Comparison of ENCODE assay signal across 18 cellular contexts in the genomic region with DNA sequence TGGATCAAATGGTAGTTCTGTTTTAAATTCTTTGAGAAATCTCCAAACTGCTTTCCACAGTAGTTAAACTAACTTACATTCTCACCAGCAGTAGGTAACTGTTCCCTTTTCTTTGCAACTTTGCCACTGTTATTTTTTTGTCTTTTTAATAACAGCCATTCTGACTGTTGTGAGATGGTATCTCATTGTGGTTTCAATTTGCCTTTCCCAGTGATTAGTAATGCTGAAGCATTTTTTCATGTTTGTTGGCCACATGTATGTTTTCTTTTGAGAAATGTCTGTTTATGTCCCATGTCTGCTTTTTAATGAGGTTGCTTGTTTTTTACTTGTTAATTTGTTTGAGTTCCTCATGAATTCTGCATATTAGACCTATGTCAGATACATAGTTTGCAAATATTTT.
DNase-seq lines count a peak whose midpoint lies in the region; ATAC-seq, FAIRE-seq and TF ChIP-seq lines count a peak whose summit lies in the region.
"Had no signal": no experiment of that assay in that cellular context is flagged by ENCODE, and none has a peak within 500 bp of the region (broad histone marks: within the 10 kb centered on the region; RNA-seq: fewer than 3 reads in every experiment).

No MANE protein-coding gene starts in this region.

- H3K4me3 Mint-ChIP-seq in astrocyte (ENCODE audit: unreplicated experiment) (no peak overlapping the region), H9 (no peak overlapping the region)
- H3K4me3 Mint-ChIP-seq: B cell; CD4-positive, alpha-beta T cell; IgD-negative memory B cell had no signal

- H3K23me2 ChIP-seq in H9 (ENCODE audit: insufficient read length, low read depth, low read length, poor library complexity, severe bottlenecking) = no peaks in the 10 kb centered on the region

- H3K9me3 ChIP-seq in GM23248 (ENCODE audit: low read depth) (no peaks in the 10 kb centered on the region), astrocyte (ENCODE audit: insufficient read depth, low read depth, low read length) (no peaks in the 10 kb centered on the region), mesenchymal stem cell (ENCODE audit: control insufficient read depth, low read length) (peaks cover 5% of the 10 kb centered on the region), H9 (ENCODE audit: control insufficient read depth, low read depth, low read length) (no peaks in the 10 kb centered on the region)
- H3K9me3 ChIP-seq: HAP-1 had no signal

- H3K36me3 Mint-ChIP-seq in astrocyte (ENCODE audit: low read depth, unreplicated experiment) (peaks cover 5% of the 10 kb centered on the region), H9 (ENCODE audit: insufficient read depth in 1 of 3, low read depth in 3 of 3) (peaks cover 0 to 4% (median 0%) of the 10 kb centered on the region in 3 experiments; a peak in 2 of 7 replicates)
- H3K36me3 Mint-ChIP-seq: IgD-negative memory B cell had no signal

- no peak overlapping the region for H2AFZ ChIP-seq in GM23248
- H2AFZ ChIP-seq in astrocyte (ENCODE audit: low read depth, low read length) = no peak overlapping the region
- no peak overlapping the region for H2AFZ ChIP-seq in mesenchymal stem cell (ENCODE audit: low read depth, low read length)
- no peak overlapping the region for H2AFZ ChIP-seq in H9 (ENCODE audit: low read length)

- H3K27me3 ChIP-seq in GM23248 (replicated peaks; ENCODE audit: insufficient read depth) (no peaks in the 10 kb centered on the region), astrocyte (ENCODE audit: insufficient read depth, low read length) (no peaks in the 10 kb centered on the region), mesenchymal stem cell (ENCODE audit: control insufficient read depth in 1 of 2, insufficient read depth in 1 of 2, low read length in 2 of 2) (no peaks in the 10 kb centered on the region), H9 (ENCODE audit: insufficient read depth, low read length) (no peaks in the 10 kb centered on the region)

- DNase-seq in EH (ENCODE audit: low read depth) = peak; percentile 63
- DNase-seq in GM23248 = peak; percentile 31
- peak; percentile 47 for DNase-seq in astrocyte (ENCODE audit: low read depth)
- DNase-seq in mesenchymal stem cell = peak; percentile 15
- no peak for DNase-seq in stimulated activated naive CD8-positive, alpha-beta T cell treated with anti-CD3 and anti-CD28 coated beads, Interleukin-15, Interleukin-2, amounts not matched to agents 100 U/mL and 50 U/mL, for 24 hours
- DNase-seq in foreskin melanocyte = no peak
- DNase-seq in H9 = no peak
- no peak for DNase-seq in activated CD4-positive, alpha-beta T cell treated with anti-CD3 and anti-CD28 coated beads, Interleukin-2, amount 50 U/mL, for 4 hours
- DNase-seq: ACHN; C1 segment of cervical spinal cord; Calu3; CD4-positive, alpha-beta T cell; DMS 273 treated with DMSO at 0.1 percent for 48 hours; GDM1; GOT3 had no signal

- ATAC-seq in stimulated activated naive CD8-positive, alpha-beta T cell treated with anti-CD3 and anti-CD28 coated beads, Interleukin-15, Interleukin-2, amounts not matched to agents 100 U/mL and 50 U/mL, for 24 hours = no peak

- H3K27me3 Mint-ChIP-seq in astrocyte (ENCODE audit: low read depth, unreplicated experiment) (no peaks in the 10 kb centered on the region), H9 (ENCODE audit: low read depth) (no peaks in the 10 kb centered on the region)
- H3K27me3 Mint-ChIP-seq: B cell; CD4-positive, alpha-beta T cell; IgD-negative memory B cell had no signal

- H3K9ac ChIP-seq in GM23248 (no peak overlapping the region), astrocyte (ENCODE audit: low read length) (no peak overlapping the region), mesenchymal stem cell (ENCODE audit: low read length) (no peak overlapping the region), H9 (ENCODE audit: extremely low read depth, insufficient read length, low read length) (no peak overlapping the region)

- no peak overlapping the region for H2BK5ac ChIP-seq in mesenchymal stem cell (ENCODE audit: low read depth, low read length, poor library complexity, severe bottlenecking)
- H2BK5ac ChIP-seq in H9 (ENCODE audit: insufficient read length, low read length) = no peak overlapping the region

- H3K27ac Mint-ChIP-seq in astrocyte (ENCODE audit: unreplicated experiment) = no peak overlapping the region
- H3K27ac Mint-ChIP-seq in H9 = no peak overlapping the region
- H3K27ac Mint-ChIP-seq: B cell; CD4-positive, alpha-beta T cell; IgD-negative memory B cell had no signal

- H3K36me3 ChIP-seq in GM23248 (ENCODE audit: low read depth) (no peaks in the 10 kb centered on the region), astrocyte (ENCODE audit: insufficient read depth, low read length) (no peaks in the 10 kb centered on the region), mesenchymal stem cell (ENCODE audit: control insufficient read depth in 1 of 2, insufficient read depth in 2 of 2, low read depth in 1 of 2, low read length in 2 of 2) (no peaks in the 10 kb centered on the region)
- H3K36me3 ChIP-seq: HAP-1 had no signal

- H3K4ac ChIP-seq in mesenchymal stem cell (ENCODE audit: low read depth in 1 of 2, low read length in 2 of 2) (no peak overlapping the region), H9 (ENCODE audit: low read depth, low read length) (no peak overlapping the region)

- H2BK15ac ChIP-seq in mesenchymal stem cell (ENCODE audit: low read depth, poor library complexity, severe bottlenecking) (no peak overlapping the region), H9 (ENCODE audit: low read depth, low read length) (no peak overlapping the region)

- no peaks in the 10 kb centered on the region for H3K79me1 ChIP-seq in mesenchymal stem cell (replicated peaks; ENCODE audit: low read length, poor library complexity, severe bottlenecking)
- no peaks in the 10 kb centered on the region for H3K79me1 ChIP-seq in H9 (ENCODE audit: insufficient read depth, low read depth, low read length, poor library complexity, severe bottlenecking)

- H3K56ac ChIP-seq in H9 (ENCODE audit: insufficient read length, low read depth, low read length) = no peak overlapping the region

- 0 out of 2 replicates have a peak, but pooled peaks cover 4% of the 10 kb centered on the region for H3K9me2 ChIP-seq in GM23248 (ENCODE audit: insufficient read depth)

- no peak overlapping the region for H3K23ac ChIP-seq in mesenchymal stem cell (ENCODE audit: low read length in 2 of 2)
- H3K23ac ChIP-seq in H9 (ENCODE audit: insufficient read length, low read depth, low read length) = no peak overlapping the region

- TF ChIP-seq CTCF in astrocyte (IDR thresholded peaks at IDR 0.05; ENCODE audit: insufficient read depth, low read depth, low read length) = no peak
- TF ChIP-seq CTCF in H9 (conservative IDR thresholded peaks at IDR 0.05) = no peak

- H3K4me1 ChIP-seq in GM23248 (ENCODE audit: insufficient read depth) (peaks cover 18% of the 10 kb centered on the region), astrocyte (ENCODE audit: insufficient read depth, low read length) (peaks cover 13% of the 10 kb centered on the region), mesenchymal stem cell (ENCODE audit: control insufficient read depth, insufficient read depth, low read depth, low read length) (no peaks in the 10 kb centered on the region), H9 (ENCODE audit: insufficient read depth, low read length) (no peaks in the 10 kb centered on the region)
- H3K4me1 ChIP-seq: HAP-1 had no signal

- H3K14ac ChIP-seq in mesenchymal stem cell (ENCODE audit: low read length in 2 of 2) (no peak overlapping the region), H9 (ENCODE audit: insufficient read depth, low read length) (no peak overlapping the region)

- H3T11ph ChIP-seq in H9 (ENCODE audit: low read length) = no peak overlapping the region

- H4K8ac ChIP-seq in mesenchymal stem cell (ENCODE audit: low read length) (no peak overlapping the region), H9 (replicated peaks; ENCODE audit: insufficient read length, low read depth, low read length) (no peak overlapping the region)

- H3K4me3 ChIP-seq in GM23248 (no peak overlapping the region), astrocyte (ENCODE audit: insufficient read depth, low read depth, low read length) (no peak overlapping the region), mesenchymal stem cell (ENCODE audit: insufficient read depth in 1 of 2, low read depth in 1 of 2, low read length in 2 of 2) (no peak overlapping the region)
- H3K4me3 ChIP-seq: HAP-1 had no signal

- H3K4me2 ChIP-seq in GM23248 (ENCODE audit: unreplicated experiment) = no peak overlapping the region
- no peak overlapping the region for H3K4me2 ChIP-seq in astrocyte (ENCODE audit: low read length)
- H3K4me2 ChIP-seq in mesenchymal stem cell (ENCODE audit: low read length, poor library complexity, severe bottlenecking) = no peak overlapping the region
- no peak overlapping the region for H3K4me2 ChIP-seq in H9 (ENCODE audit: insufficient read depth, insufficient read length, low read length)

- H3K4me1 Mint-ChIP-seq in astrocyte (ENCODE audit: low read depth, unreplicated experiment) (peaks cover 19% of the 10 kb centered on the region), H9 (peaks cover 2 to 5% of the 10 kb centered on the region in 2 experiments; a peak in 3 of 4 replicates)
- H3K4me1 Mint-ChIP-seq: B cell, IgD-negative memory B cell had no signal

- no peak overlapping the region for H4K5ac ChIP-seq in H9 (ENCODE audit: insufficient read length, low read depth, low read length)

- no peak overlapping the region for H2BK20ac ChIP-seq in H9 (ENCODE audit: low read depth, low read length, poor library complexity, severe bottlenecking)

- H4K20me1 ChIP-seq in GM23248 (ENCODE audit: insufficient read depth) (no peaks in the 10 kb centered on the region), astrocyte (ENCODE audit: insufficient read depth, low read length) (no peaks in the 10 kb centered on the region), H9 (ENCODE audit: control insufficient read depth, insufficient read depth, insufficient read length) (no peaks in the 10 kb centered on the region)

- H3K27ac ChIP-seq in GM23248 = no peak overlapping the region
- H3K27ac ChIP-seq in astrocyte (ENCODE audit: low read depth, low read length) = no peak overlapping the region
- H3K27ac ChIP-seq in mesenchymal stem cell (ENCODE audit: low read length, poor library complexity, severe bottlenecking) = no peak overlapping the region
- H3K27ac ChIP-seq in H9 (ENCODE audit: insufficient read length, low read depth, low read length) = no peak overlapping the region

- H2BK120ac ChIP-seq in mesenchymal stem cell (ENCODE audit: low read depth, low read length) (no peak overlapping the region), H9 (ENCODE audit: low read depth, low read length, poor library complexity, severe bottlenecking) (no peak overlapping the region)

- in situ Hi-C loops in GM23248 (cut with MboI) = no loop called here

- H4K91ac ChIP-seq in mesenchymal stem cell (ENCODE audit: low read length) = no peak overlapping the region
- H4K91ac ChIP-seq in H9 (ENCODE audit: insufficient read length, low read depth, low read length) = no peak overlapping the region

- no peaks in the 10 kb centered on the region for H3K79me2 ChIP-seq in GM23248 (ENCODE audit: insufficient read depth)
- H3K79me2 ChIP-seq in astrocyte (ENCODE audit: insufficient read depth, low read length) = no peaks in the 10 kb centered on the region
- H3K79me2 ChIP-seq in H9 (ENCODE audit: insufficient read depth, low read length) = no peaks in the 10 kb centered on the region

- FAIRE-seq in astrocyte (lab: Jason Lieb, UNC) = no peak

- H2BK12ac ChIP-seq in mesenchymal stem cell (ENCODE audit: low read length in 2 of 2) (no peak overlapping the region), H9 (ENCODE audit: insufficient read length, low read depth, low read length) (no peak overlapping the region)

- H3K18ac ChIP-seq in mesenchymal stem cell (ENCODE audit: low read depth in 1 of 2, low read length in 2 of 2) (no peak overlapping the region), H9 (ENCODE audit: insufficient read length, low read depth, low read length) (no peak overlapping the region)

- H3K9me3 Mint-ChIP-seq in astrocyte (ENCODE audit: unreplicated experiment) (peaks cover 24% of the 10 kb centered on the region), H9 (peaks cover 12 to 18% of the 10 kb centered on the region in 2 experiments; a peak in 4 of 5 replicates)

- H2AK5ac ChIP-seq in mesenchymal stem cell (ENCODE audit: low read length, severe bottlenecking) (no peak overlapping the region), H9 (ENCODE audit: insufficient read length, low read length) (no peak overlapping the region)

- H3F3A ChIP-seq in GM23248 (ENCODE audit: insufficient read depth) = peaks cover 17% of the 10 kb centered on the region

Comparison
In these comparisons a context has a peak if more than half of its experiments do, and no peak if none do; other contexts are left out.
1. DNase-seq: peak in EH (single experiment), GM23248 (single experiment), astrocyte (single experiment) and mesenchymal stem cell (single experiment); none in stimulated activated naive CD8-positive, alpha-beta T cell treated with anti-CD3 and anti-CD28 coated beads, Interleukin-15, Interleukin-2, amounts not matched to agents 100 U/mL and 50 U/mL, for 24 hours (single experiment), foreskin melanocyte (single experiment), H9 (single experiment) and activated CD4-positive, alpha-beta T cell treated with anti-CD3 and anti-CD28 coated beads, Interleukin-2, amount 50 U/mL, for 4 hours (0 of 2).